10 cellular contexts compared by ENCODE assay signal in the genomic region with DNA sequence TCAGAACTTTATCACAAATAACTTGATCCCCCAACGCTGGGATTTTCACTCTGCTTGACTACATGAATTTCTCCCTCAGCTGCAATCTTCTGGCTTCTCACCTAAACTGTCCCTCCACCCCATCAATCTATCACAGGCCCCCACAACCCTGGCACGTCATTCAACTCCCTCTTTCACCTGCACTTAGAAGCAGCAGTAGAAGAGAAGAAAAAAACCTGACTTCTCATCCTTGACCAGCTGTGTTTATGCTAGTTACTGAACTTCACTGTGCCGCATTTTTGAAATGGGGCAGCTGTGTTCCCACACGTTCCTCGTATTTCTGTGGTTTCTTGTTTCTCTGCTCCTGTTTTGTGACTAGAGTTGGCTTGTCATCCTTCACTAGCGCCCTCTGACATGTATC. TPM values are rescaled to one million over a fixed set of nuclear protein-coding genes. Genes with fewer than 3 reads are reported as not detected.
DNase-seq lines count a peak whose midpoint lies in the region; ATAC-seq and TF ChIP-seq lines count a peak whose summit lies in the region.
"Had no signal": no experiment of that assay in that cellular context is flagged by ENCODE, and none has a peak within 500 bp of the region (broad histone marks: within the 10 kb centered on the region; RNA-seq: fewer than 3 reads in every experiment).

No MANE protein-coding gene starts in this region.

- ATAC-seq in activated CD4-positive, alpha-beta T cell treated with anti-CD3 and anti-CD28 coated beads for 36 hours: no peak
- ATAC-seq in HG03135 (IDR thresholded peaks at IDR 0.05; ENCODE audit: unreplicated experiment): peak; percentile 62
- peak; percentile 81 to 86 for ATAC-seq in stimulated activated naive B cell treated with anti-CD40 and anti-IgM and Interleukin-4, amounts not matched to agents 10 μg/mL and 1 μg/mL and 100 μg/mL, for 72 hours (replicated peaks)

- intact Hi-C loops in activated CD4-positive, alpha-beta T cell treated with anti-CD3 and anti-CD28 coated beads for 36 hours (cut with DNase I, micrococcal nuclease): no loop called here

- H3K4me3 Mint-ChIP-seq in activated CD4-positive, alpha-beta T cell treated with anti-CD3 and anti-CD28 coated beads for 36 hours: no peak overlapping the region
- peak overlapping the region in 1 of 2 donors; percentile 25 for H3K4me3 Mint-ChIP-seq in stimulated activated naive B cell treated with anti-CD40 and anti-IgM and Interleukin-4, amounts not matched to agents 10 μg/mL and 1 μg/mL and 100 μg/mL, for 72 hours
- H3K4me3 Mint-ChIP-seq: activated naive CD8-positive, alpha-beta T cell treated with anti-CD3 and anti-CD28 coated beads, Interleukin-2, amount 10 ng/mL, durations not matched to agents 7 days and 5 days had no signal

- TF ChIP-seq CTCF in cardiac fibroblast (IDR thresholded peaks at IDR 0.05; ENCODE audit: low read depth, low read length): no peak

- POLR2A ChIA-PET in activated CD4-positive, alpha-beta T cell treated with anti-CD3 and anti-CD28 coated beads for 36 hours (lab: Charles Lee): no interaction called here

- no peak overlapping the region for H3K4me3 ChIP-seq in cardiac fibroblast (replicated peaks in 1 of 2; ENCODE audit: low read depth in 2 of 2, low read length in 2 of 2)

- CTCF ChIA-PET in activated CD4-positive, alpha-beta T cell treated with anti-CD3 and anti-CD28 coated beads for 36 hours (lab: Charles Lee): no interaction called here

- H3K4me1 Mint-ChIP-seq in activated CD4-positive, alpha-beta T cell treated with anti-CD3 and anti-CD28 coated beads for 36 hours: peaks cover 22% of the 10 kb centered on the region
- H3K4me1 Mint-ChIP-seq in stimulated activated naive B cell treated with anti-CD40 and anti-IgM and Interleukin-4, amounts not matched to agents 10 μg/mL and 1 μg/mL and 100 μg/mL, for 72 hours: peaks cover 10 to 33% of the 10 kb centered on the region in 2 donors

- peaks cover 8% of the 10 kb centered on the region for H3K36me3 Mint-ChIP-seq in activated CD4-positive, alpha-beta T cell treated with anti-CD3 and anti-CD28 coated beads for 36 hours (ENCODE audit: low read depth)
- peaks cover 0 to 12% of the 10 kb centered on the region in 2 donors for H3K36me3 Mint-ChIP-seq in stimulated activated naive B cell treated with anti-CD40 and anti-IgM and Interleukin-4, amounts not matched to agents 10 μg/mL and 1 μg/mL and 100 μg/mL, for 72 hours

- H3K9me3 Mint-ChIP-seq in activated CD4-positive, alpha-beta T cell treated with anti-CD3 and anti-CD28 coated beads for 36 hours (ENCODE audit: low read depth): no peaks in the 10 kb centered on the region
- H3K9me3 Mint-ChIP-seq in stimulated activated naive B cell treated with anti-CD40 and anti-IgM and Interleukin-4, amounts not matched to agents 10 μg/mL and 1 μg/mL and 100 μg/mL, for 72 hours: peaks cover 0 to 2% of the 10 kb centered on the region in 2 donors

- H3K27me3 Mint-ChIP-seq in activated CD4-positive, alpha-beta T cell treated with anti-CD3 and anti-CD28 coated beads for 36 hours: no peaks in the 10 kb centered on the region
- H3K27me3 Mint-ChIP-seq in stimulated activated naive B cell treated with anti-CD40 and anti-IgM and Interleukin-4, amounts not matched to agents 10 μg/mL and 1 μg/mL and 100 μg/mL, for 72 hours: no peaks in the 10 kb centered on the region
- H3K27me3 Mint-ChIP-seq: activated naive CD8-positive, alpha-beta T cell treated with anti-CD3 and anti-CD28 coated beads, Interleukin-2, amount 10 ng/mL, durations not matched to agents 7 days and 5 days had no signal

- H3K27ac Mint-ChIP-seq in activated CD4-positive, alpha-beta T cell treated with anti-CD3 and anti-CD28 coated beads for 36 hours: peak overlapping the region; percentile 1
- H3K27ac Mint-ChIP-seq in stimulated activated naive B cell treated with anti-CD40 and anti-IgM and Interleukin-4, amounts not matched to agents 10 μg/mL and 1 μg/mL and 100 μg/mL, for 72 hours: peak overlapping the region; percentile 74
- H3K27ac Mint-ChIP-seq: activated naive CD8-positive, alpha-beta T cell treated with anti-CD3 and anti-CD28 coated beads, Interleukin-2, amount 10 ng/mL, durations not matched to agents 7 days and 5 days had no signal

- DNase-seq in activated CD4-positive, alpha-beta T cell treated with anti-CD3 and anti-CD28 coated beads for 36 hours: no peak
- no peak for DNase-seq in activated CD4-positive, alpha-beta T cell treated with anti-CD3 and anti-CD28 coated beads, Interleukin-2, amount 50 U/mL, for 1 hour
- DNase-seq in cardiac fibroblast (ENCODE audit: low read depth in 2 of 2) (peak; percentile 32 to 45), SIG-M5 treated with dmso at 0.1 percent for 504 hours (lab: John Stamatoyannopoulos, UW; ENCODE audit: unreplicated experiment) (no peak), glomerular visceral epithelial cell (ENCODE audit: extremely low spot score) (no peak), C1 segment of cervical spinal cord (lab: John Stamatoyannopoulos, UW) (no peak)
- DNase-seq in stimulated activated naive B cell treated with anti-CD40 and anti-IgM and Interleukin-4, amounts not matched to agents 10 μg/mL and 1 μg/mL and 100 μg/mL, for 72 hours: no peak
- DNase-seq: activated naive CD8-positive, alpha-beta T cell treated with anti-CD3 and anti-CD28 coated beads, Interleukin-2, amount 10 ng/mL, durations not matched to agents 7 days and 5 days; NCI-H1105 had no signal

RNA-seq across cellular contexts. Expression of a gene that starts 35.0 kb away (rescaled TPM):
- 10 to 100 TPM; 27.3 to 28.6 TPM for total RNA-seq in activated CD4-positive, alpha-beta T cell treated with anti-CD3 and anti-CD28 coated beads for 36 hours

Comparison
In these comparisons a context has a peak if more than half of its experiments do, and no peak if none do; other contexts are left out.
1. DNase-seq: peak in cardiac fibroblast (2 of 2); none in activated CD4-positive, alpha-beta T cell treated with anti-CD3 and anti-CD28 coated beads for 36 hours (single experiment), activated CD4-positive, alpha-beta T cell treated with anti-CD3 and anti-CD28 coated beads, Interleukin-2, amount 50 U/mL, for 1 hour (single experiment), stimulated activated naive B cell treated with anti-CD40 and anti-IgM and Interleukin-4, amounts not matched to agents 10 μg/mL and 1 μg/mL and 100 μg/mL, for 72 hours (single experiment), SIG-M5 treated with dmso at 0.1 percent for 504 hours (single experiment), glomerular visceral epithelial cell (single experiment) and C1 segment of cervical spinal cord (0 of 14).